ENCODE assay signal across 9 cellular contexts in the genomic region with DNA sequence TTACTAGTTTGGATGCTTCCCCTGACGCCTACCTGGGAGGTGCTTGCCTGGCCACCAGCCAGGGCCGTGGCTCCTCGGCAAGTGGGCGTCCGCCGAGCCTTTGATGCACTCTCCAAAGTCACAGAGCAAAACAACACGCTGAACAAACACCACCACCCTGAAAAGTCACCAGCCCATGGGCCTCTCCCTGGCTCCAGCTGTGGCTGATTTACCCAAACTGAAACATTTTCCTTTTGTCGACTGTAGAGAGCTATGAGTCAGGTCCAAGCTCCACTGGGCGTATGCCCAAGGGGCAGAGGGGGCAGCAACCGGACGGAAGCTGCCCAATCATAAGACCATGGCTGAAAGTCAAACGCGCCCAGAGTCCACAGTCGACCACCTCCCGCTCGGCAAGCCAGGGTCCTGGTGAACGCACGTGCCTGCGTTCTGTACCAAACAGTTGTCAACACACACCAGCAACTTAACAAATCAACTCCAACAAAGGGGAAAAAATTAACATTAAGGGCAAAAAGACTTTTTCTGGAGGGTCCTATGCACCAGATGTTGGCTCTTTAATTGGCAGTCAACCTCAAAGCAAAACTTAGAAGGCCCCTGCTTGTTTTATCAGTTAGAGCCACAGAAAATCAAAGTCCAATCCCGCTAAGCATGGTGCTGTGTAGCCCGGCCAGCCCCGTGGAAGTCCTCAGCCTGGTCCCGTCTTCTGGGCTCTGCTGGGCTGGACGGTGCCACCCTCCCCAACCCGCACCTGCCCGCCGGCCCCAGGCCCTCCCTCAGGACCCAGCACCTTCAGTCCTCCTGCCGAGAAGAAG. TPM values are rescaled to one million over a fixed set of nuclear protein-coding genes. Genes with fewer than 3 reads are reported as not detected.
DNase-seq lines count a peak whose midpoint lies in the region; ATAC-seq, FAIRE-seq and TF ChIP-seq lines count a peak whose summit lies in the region.
"Had no signal": no experiment of that assay in that cellular context is flagged by ENCODE, and none has a peak within 500 bp of the region (broad histone marks: within the 10 kb centered on the region; RNA-seq: fewer than 3 reads in every experiment).

No MANE protein-coding gene starts in this region.

- peak overlapping the region in 1 of 2 donors; percentile 71 for H3K9ac ChIP-seq in liver (ENCODE audit: low read depth in 1 of 2, low read length in 2 of 2)

- H3K4me3 ChIP-seq in HFF-Myc (replicated peaks; ENCODE audit: low read depth, low read length) (peak overlapping the region; percentile 22; the same call in 1 of the 2 replicates), liver (ENCODE audit: low read depth in 1 of 3, low read length in 3 of 3) (no peak overlapping the region)

- H3K4me1 ChIP-seq in liver (ENCODE audit: control insufficient read depth in 4 of 4, insufficient read depth in 4 of 4, low read length in 3 of 4): peaks cover 41 to 71% (median 56%) of the 10 kb centered on the region in 4 donors

- WGBS in liver: 25% methylated on average over 28 of the region's 28 CpGs

- ATAC-seq in GM21723 (IDR thresholded peaks at IDR 0.05; ENCODE audit: unreplicated experiment): no peak
- no peak for ATAC-seq in GM19328 (IDR thresholded peaks at IDR 0.05; ENCODE audit: unreplicated experiment)

- TF ChIP-seq POLR2A in GM12892 (IDR thresholded peaks at IDR 0.05; ENCODE audit: low read depth, low read length): no peak

- in situ Hi-C loops in KBM-7 (cut with MboI; ENCODE audit: low pct_unique_long_range_greater_than_20kb, low sequenced_read_pairs): no loop called here

- no peak for FAIRE-seq in GM12892 (lab: Jason Lieb, UNC)

- no peaks in the 10 kb centered on the region for H3K36me3 ChIP-seq in liver (ENCODE audit: control insufficient read depth in 4 of 4, insufficient read depth in 3 of 4, low read depth in 1 of 4, low read length in 3 of 4)

- H3K27me3 ChIP-seq in liver (ENCODE audit: control insufficient read depth in 4 of 4, insufficient read depth in 4 of 4, low read length in 3 of 4): no peaks in the 10 kb centered on the region

- no peaks in the 10 kb centered on the region for H3K9me3 ChIP-seq in liver (ENCODE audit: control insufficient read depth in 4 of 4, low read length in 3 of 4)

- H3K27ac ChIP-seq in VCaP: peak overlapping the region; percentile 75
- H3K27ac ChIP-seq in liver (ENCODE audit: low read depth in 1 of 2, low read length in 2 of 2): peak overlapping the region; percentile 89 to 95

- TF ChIP-seq CTCF in HFF-Myc (IDR thresholded peaks at IDR 0.05; ENCODE audit: low read depth, low read length, missing control alignments) (no peak), VCaP (conservative IDR thresholded peaks at IDR 0.05) (no peak), liver (IDR thresholded peaks at IDR 0.05; ENCODE audit: low read depth, low read length, missing input control) (no peak)

- peak; percentile 85 for DNase-seq in A172 (ENCODE audit: low spot score)
- DNase-seq in HFF-Myc (ENCODE audit: extremely low read depth, low read depth): no peak
- no peak for DNase-seq in GM12892 (ENCODE audit: insufficient read length)
- no peak for DNase-seq in KBM-7
- DNase-seq: activated gamma-delta T cell treated with Interleukin-2 at 50 U/mL for 16 hours had no signal

- TF ChIP-seq RAD21 in liver (IDR thresholded peaks at IDR 0.05): peak; percentile 46 to 63

TF ChIP-seq in liver, 16 proteins besides CTCF, POLR2A, EP300 and RAD21:
- TF ChIP-seq NR2F2 (IDR thresholded peaks at IDR 0.05) (peak; percentile 50), REST (IDR thresholded peaks at IDR 0.05) (peak; percentile 69), FOXA1 (IDR thresholded peaks at IDR 0.05) (peak; percentile 36), GABPA (IDR thresholded peaks at IDR 0.05 in 1 of 2, conservative IDR thresholded peaks at IDR 0.05 in 1 of 2) (no peak), FOXA2 (IDR thresholded peaks at IDR 0.05) (peak; percentile 32), RXRA (IDR thresholded peaks at IDR 0.05) (peak; percentile 77 to 90), ATF3 (IDR thresholded peaks at IDR 0.05) (peak; percentile 85), JUND (IDR thresholded peaks at IDR 0.05) (peak; percentile 52 to 76), HNF4A (conservative IDR thresholded peaks at IDR 0.05) (peak; percentile 89 to 93), HNF4G (IDR thresholded peaks at IDR 0.05) (peak; percentile 64), SP1 (IDR thresholded peaks at IDR 0.05) (peak; percentile 95), YY1 (IDR thresholded peaks at IDR 0.05) (peak; percentile 85), EGR1 (IDR thresholded peaks at IDR 0.05; ENCODE audit: low read depth in 2 of 2) (peak; percentile 77 to 84), TAF1 (conservative IDR thresholded peaks at IDR 0.05) (peak; percentile 59)
- TF ChIP-seq, protein P1, sequence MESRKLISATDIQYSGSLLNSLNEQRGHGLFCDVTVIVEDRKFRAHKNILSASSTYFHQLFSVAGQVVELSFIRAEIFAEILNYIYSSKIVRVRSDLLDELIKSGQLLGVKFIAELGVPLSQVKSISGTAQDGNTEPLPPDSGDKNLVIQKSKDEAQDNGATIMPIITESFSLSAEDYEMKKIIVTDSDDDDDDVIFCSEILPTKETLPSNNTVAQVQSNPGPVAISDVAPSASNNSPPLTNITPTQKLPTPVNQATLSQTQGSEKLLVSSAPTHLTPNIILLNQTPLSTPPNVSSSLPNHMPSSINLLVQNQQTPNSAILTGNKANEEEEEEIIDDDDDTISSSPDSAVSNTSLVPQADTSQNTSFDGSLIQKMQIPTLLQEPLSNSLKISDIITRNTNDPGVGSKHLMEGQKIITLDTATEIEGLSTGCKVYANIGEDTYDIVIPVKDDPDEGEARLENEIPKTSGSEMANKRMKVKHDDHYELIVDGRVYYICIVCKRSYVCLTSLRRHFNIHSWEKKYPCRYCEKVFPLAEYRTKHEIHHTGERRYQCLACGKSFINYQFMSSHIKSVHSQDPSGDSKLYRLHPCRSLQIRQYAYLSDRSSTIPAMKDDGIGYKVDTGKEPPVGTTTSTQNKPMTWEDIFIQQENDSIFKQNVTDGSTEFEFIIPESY (IDR thresholded peaks at IDR 0.05): peak; percentile 50
- TF ChIP-seq, protein P2, sequence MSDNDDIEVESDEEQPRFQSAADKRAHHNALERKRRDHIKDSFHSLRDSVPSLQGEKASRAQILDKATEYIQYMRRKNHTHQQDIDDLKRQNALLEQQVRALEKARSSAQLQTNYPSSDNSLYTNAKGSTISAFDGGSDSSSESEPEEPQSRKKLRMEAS (IDR thresholded peaks at IDR 0.05): peak; percentile 76

RNA-seq across cellular contexts. Expression of gene TBC1D16, which starts 47.3 kb away (rescaled TPM):
- 29.8 and 31.7 TPM in 2 replicates for total RNA-seq in A172 (2014; rRNA removed; shearing (Covaris generic))
- total RNA-seq in liver: 10 to 100 TPM in 1 of 2 donors, 1 to 10 TPM in 1; 4.7 to 29.5 TPM
- polyA plus RNA-seq in liver: 1 to 10 TPM; 3.4 to 4.7 TPM
- 0.45 TPM for polyA plus RNA-seq in GM12892 (2012; ENCODE audit: missing spikeins)

RNA-seq across cellular contexts. Expression of gene CCDC40, which starts 48.1 kb away (rescaled TPM):
- 0.59 and 1.1 TPM in 2 replicates for total RNA-seq in A172 (2014; rRNA removed; shearing (Covaris generic))
- 1 to 10 TPM in 1 of 2 donors, under 1 TPM in 1; 0.93 to 3.0 TPM for total RNA-seq in liver
- 1 to 10 TPM in 1 of 2 donors, under 1 TPM in 1; 0.60 to 1.9 TPM for polyA plus RNA-seq in liver
- polyA plus RNA-seq in GM12892 (2012; ENCODE audit: missing spikeins): 0.25 TPM
